ENCODE assay signal across 1 cellular context in the genomic region with DNA sequence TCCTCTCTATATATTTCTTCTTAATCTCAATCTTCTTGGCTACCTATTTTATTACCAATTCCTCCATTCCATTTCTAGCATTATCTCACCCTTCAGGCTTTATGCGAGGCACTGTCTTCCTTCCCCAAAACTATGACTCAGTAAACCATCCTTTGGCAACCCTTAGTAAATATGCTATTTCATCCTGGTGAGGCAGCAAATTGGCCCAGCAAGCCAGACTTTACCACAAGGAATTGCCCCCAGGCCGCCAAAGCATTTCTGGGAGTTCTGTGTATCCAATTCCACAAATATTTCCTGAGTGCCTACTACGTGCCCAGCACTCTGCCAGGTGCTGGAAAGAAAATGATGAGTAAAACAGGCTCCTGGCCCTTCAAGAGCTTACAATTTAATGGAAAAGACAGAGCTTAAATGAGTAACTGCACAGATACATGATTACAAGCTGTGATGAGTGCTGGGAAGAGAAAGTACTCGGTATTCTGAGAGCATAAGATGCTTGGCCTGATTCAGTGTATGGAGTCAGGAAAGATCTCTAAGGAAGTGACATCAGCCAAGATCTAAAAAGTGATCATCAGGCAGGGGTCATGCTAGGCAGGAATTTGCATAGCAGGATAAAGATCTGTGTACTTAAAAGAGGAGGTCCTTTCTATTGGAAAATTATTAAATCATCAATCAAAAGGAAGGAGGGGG.
TF ChIP-seq lines count a peak whose summit lies in the region.

No MANE protein-coding gene starts in this region.

TF ChIP-seq in SK-N-SH, 30 proteins besides CTCF, POLR2A, EP300 and RAD21 (continued from another document):
- TF ChIP-seq, protein P1, sequence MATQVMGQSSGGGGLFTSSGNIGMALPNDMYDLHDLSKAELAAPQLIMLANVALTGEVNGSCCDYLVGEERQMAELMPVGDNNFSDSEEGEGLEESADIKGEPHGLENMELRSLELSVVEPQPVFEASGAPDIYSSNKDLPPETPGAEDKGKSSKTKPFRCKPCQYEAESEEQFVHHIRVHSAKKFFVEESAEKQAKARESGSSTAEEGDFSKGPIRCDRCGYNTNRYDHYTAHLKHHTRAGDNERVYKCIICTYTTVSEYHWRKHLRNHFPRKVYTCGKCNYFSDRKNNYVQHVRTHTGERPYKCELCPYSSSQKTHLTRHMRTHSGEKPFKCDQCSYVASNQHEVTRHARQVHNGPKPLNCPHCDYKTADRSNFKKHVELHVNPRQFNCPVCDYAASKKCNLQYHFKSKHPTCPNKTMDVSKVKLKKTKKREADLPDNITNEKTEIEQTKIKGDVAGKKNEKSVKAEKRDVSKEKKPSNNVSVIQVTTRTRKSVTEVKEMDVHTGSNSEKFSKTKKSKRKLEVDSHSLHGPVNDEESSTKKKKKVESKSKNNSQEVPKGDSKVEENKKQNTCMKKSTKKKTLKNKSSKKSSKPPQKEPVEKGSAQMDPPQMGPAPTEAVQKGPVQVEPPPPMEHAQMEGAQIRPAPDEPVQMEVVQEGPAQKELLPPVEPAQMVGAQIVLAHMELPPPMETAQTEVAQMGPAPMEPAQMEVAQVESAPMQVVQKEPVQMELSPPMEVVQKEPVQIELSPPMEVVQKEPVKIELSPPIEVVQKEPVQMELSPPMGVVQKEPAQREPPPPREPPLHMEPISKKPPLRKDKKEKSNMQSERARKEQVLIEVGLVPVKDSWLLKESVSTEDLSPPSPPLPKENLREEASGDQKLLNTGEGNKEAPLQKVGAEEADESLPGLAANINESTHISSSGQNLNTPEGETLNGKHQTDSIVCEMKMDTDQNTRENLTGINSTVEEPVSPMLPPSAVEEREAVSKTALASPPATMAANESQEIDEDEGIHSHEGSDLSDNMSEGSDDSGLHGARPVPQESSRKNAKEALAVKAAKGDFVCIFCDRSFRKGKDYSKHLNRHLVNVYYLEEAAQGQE (IDR thresholded peaks at IDR 0.05; ENCODE audit: low read depth, low read length) = 0 out of 2 replicates have a peak, but pooled peaks have one; percentile 30
- TF ChIP-seq FOXJ3 (CRISPR knock-in tag; IDR thresholded peaks at IDR 0.05) (no peak), ELF1 (IDR thresholded peaks at IDR 0.05) (no peak)
